8 cellular contexts compared by ENCODE assay signal in the genomic region with DNA sequence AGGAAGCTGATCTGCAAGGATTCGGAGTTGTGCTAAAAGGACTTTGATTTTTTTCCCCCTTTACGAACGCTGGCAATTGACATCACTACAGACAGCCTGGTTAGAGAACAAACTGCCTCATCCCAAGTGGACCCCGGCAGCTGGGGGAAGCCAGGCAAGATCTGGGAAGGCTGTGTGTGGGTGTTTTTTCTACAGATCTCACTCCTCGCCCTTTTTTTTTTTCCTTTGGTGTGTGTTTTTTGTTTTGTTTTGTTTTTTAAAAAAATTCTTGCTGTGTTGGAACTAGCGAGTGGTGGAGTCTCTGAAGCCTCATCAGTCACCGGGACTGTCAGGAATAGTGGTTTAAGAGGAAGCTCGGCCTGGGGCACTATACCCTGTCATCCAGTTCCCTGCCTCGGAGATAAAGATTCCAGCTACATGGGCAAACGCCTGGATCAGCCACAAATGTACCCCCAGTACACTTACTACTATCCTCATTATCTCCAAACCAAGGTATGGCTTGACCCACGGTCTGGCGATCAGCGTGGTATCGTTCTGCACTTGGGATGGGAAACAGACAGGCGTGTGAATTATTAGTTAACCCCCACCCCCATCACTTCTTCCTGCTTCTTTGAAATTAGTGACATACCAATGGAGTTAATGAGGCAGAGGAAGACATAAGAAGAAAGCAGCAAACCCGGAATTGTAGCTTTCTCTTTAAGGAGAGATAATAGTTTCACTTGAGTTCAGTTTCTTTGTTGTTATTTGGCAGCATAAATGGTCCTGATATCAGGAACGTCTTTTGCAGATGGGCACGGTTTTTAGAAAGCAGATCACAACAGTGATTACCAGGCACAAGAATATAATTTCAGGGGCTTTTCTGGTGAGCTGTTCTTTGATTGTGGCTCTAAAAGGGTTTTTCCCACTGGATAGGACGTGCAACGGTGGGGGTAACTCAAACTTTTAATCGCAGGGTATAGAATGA. TPM values are rescaled to one million over a fixed set of nuclear protein-coding genes. Genes with fewer than 3 reads are reported as not detected.
DNase-seq lines count a peak whose midpoint lies in the region; ATAC-seq and TF ChIP-seq lines count a peak whose summit lies in the region.

No MANE protein-coding gene starts in this region.

- no peak overlapping the region for H3K27ac ChIP-seq in CD8-positive, alpha-beta T cell (ENCODE audit: low read depth, low read length)
- peak overlapping the region; percentile 6 to 92 (median 80) for H3K27ac ChIP-seq in adrenal gland
- peak overlapping the region; percentile 94 for H3K27ac ChIP-seq in smooth muscle cell (ENCODE audit: low read depth)

- H3K27ac Mint-ChIP-seq in CD8-positive, alpha-beta T cell: peak overlapping the region; percentile 43

- H3K4me3 ChIP-seq in CD8-positive, alpha-beta T cell (ENCODE audit: low read depth, low read length): peak overlapping the region; percentile 2
- H3K4me3 ChIP-seq in adrenal gland (peak overlapping the region; percentile 7 to 77 (median 53)), iPS-18c (ENCODE audit: insufficient read depth, low read depth, low read length) (peak overlapping the region; percentile 38), smooth muscle cell (peak overlapping the region; percentile 69)

- no peaks in the 10 kb centered on the region for H3K36me3 Mint-ChIP-seq in CD8-positive, alpha-beta T cell

- intact Hi-C loops in CD8-positive, alpha-beta T cell (cut with DNase I, micrococcal nuclease): no loop called here
- intact Hi-C loops in adrenal gland (cut with DNase I): no loop called here

- H3K9ac ChIP-seq in smooth muscle cell (ENCODE audit: low read depth): peak overlapping the region; percentile 93

- peak overlapping the region; percentile 92 for H2AFZ ChIP-seq in smooth muscle cell (ENCODE audit: low read depth)

- peaks cover 27% of the 10 kb centered on the region for H3K4me1 Mint-ChIP-seq in CD8-positive, alpha-beta T cell (ENCODE audit: low read depth)

- no peaks in the 10 kb centered on the region for H3K9me3 Mint-ChIP-seq in CD8-positive, alpha-beta T cell

- H3K27me3 Mint-ChIP-seq in CD8-positive, alpha-beta T cell (ENCODE audit: low read depth): peaks cover 17% of the 10 kb centered on the region

- POLR2A ChIA-PET in CD8-positive, alpha-beta T cell (lab: Charles Lee): no interaction called here

- TF ChIP-seq POLR2A in adrenal gland (IDR thresholded peaks at IDR 0.05): no peak

- no peak for DNase-seq in CD8-positive, alpha-beta T cell
- DNase-seq in adrenal gland (peak; percentile 20 to 69 (median 32)), smooth muscle cell (lab: John Stamatoyannopoulos, UW; ENCODE audit: unreplicated experiment) (no peak), NOMO-1 treated with DMSO at 0.1 percent for 48 hours (lab: John Stamatoyannopoulos, UW; ENCODE audit: unreplicated experiment) (no peak), T1000 (lab: John Stamatoyannopoulos, UW) (no peak)

- no peak for TF ChIP-seq CTCF in CD8-positive, alpha-beta T cell (IDR thresholded peaks at IDR 0.05)
- TF ChIP-seq CTCF in adrenal gland (IDR thresholded peaks at IDR 0.05) (no peak), smooth muscle cell (IDR thresholded peaks at IDR 0.05; ENCODE audit: borderline replicate concordance, insufficient read depth, poor library complexity, severe bottlenecking) (no peak)

- H3F3A ChIP-seq in smooth muscle cell (ENCODE audit: low read depth): peaks cover 7% of the 10 kb centered on the region

- H3K79me2 ChIP-seq in smooth muscle cell (ENCODE audit: low read depth): peaks cover 77% of the 10 kb centered on the region

- no peak for ATAC-seq in CD8-positive, alpha-beta T cell
- ATAC-seq in GM19452 (IDR thresholded peaks at IDR 0.05; ENCODE audit: unreplicated experiment): peak; percentile 51
- peak; percentile 50 for ATAC-seq in HG03521 (IDR thresholded peaks at IDR 0.05; ENCODE audit: unreplicated experiment)

- CTCF ChIA-PET in CD8-positive, alpha-beta T cell (lab: Charles Lee): interaction anchor here (0.6 kb wide), 1 partner anchor 493 kb away, joined by 6 read pairs; no protein-coding TSS in a partner anchor

- H3K4me2 ChIP-seq in smooth muscle cell: peak overlapping the region; percentile 87

- H3K4me1 ChIP-seq in CD8-positive, alpha-beta T cell (ENCODE audit: insufficient read depth, low read length): peaks cover 10% of the 10 kb centered on the region
- H3K4me1 ChIP-seq in adrenal gland (replicated peaks in 1 of 2) (peaks cover 3 to 17% of the 10 kb centered on the region in 2 donors), smooth muscle cell (ENCODE audit: low read depth) (peaks cover 26% of the 10 kb centered on the region)

- H3K9me3 ChIP-seq in CD8-positive, alpha-beta T cell (ENCODE audit: low read length): no peaks in the 10 kb centered on the region
- H3K9me3 ChIP-seq in adrenal gland (replicated peaks in 1 of 3) (no peaks in the 10 kb centered on the region), iPS-18c (ENCODE audit: control insufficient read depth, insufficient read depth, low read length) (no peaks in the 10 kb centered on the region), smooth muscle cell (replicated peaks; ENCODE audit: low read depth) (no peaks in the 10 kb centered on the region)

- WGBS in adrenal gland, 4 donors: 2 to 4% (median 3%) methylated on average over 21 of the region's 21 CpGs
- under 1% methylated on average over 21 of the region's 21 CpGs for WGBS in smooth muscle cell (ENCODE audit: low lambda C conversion rate)

- no peaks in the 10 kb centered on the region for H3K36me3 ChIP-seq in CD8-positive, alpha-beta T cell (ENCODE audit: insufficient read depth, low read length)
- H3K36me3 ChIP-seq in adrenal gland (replicated peaks in 1 of 2): no peaks in the 10 kb centered on the region
- H3K36me3 ChIP-seq in smooth muscle cell (ENCODE audit: low read depth): no peaks in the 10 kb centered on the region

- no peaks in the 10 kb centered on the region for H4K20me1 ChIP-seq in smooth muscle cell (ENCODE audit: low read depth)

- H3K27me3 ChIP-seq in CD8-positive, alpha-beta T cell (ENCODE audit: insufficient read depth, low read length): no peaks in the 10 kb centered on the region
- H3K27me3 ChIP-seq in adrenal gland (no peaks in the 10 kb centered on the region), smooth muscle cell (ENCODE audit: low read depth) (no peaks in the 10 kb centered on the region)

- H3K4me3 Mint-ChIP-seq in CD8-positive, alpha-beta T cell: peak overlapping the region; percentile 79

RNA-seq across cellular contexts. Expression of a gene that starts 0.7 kb away (rescaled TPM):
- under 1 TPM in 1 of 2 experiments, not detected in 1; 0.56 TPM for total RNA-seq in CD8-positive, alpha-beta T cell
- total RNA-seq in adrenal gland (10 to 100 TPM; 36.5 to 90.1 (median 53.4) TPM), smooth muscle cell (50.6 and 53.8 TPM in 2 replicates)
- polyA plus RNA-seq in adrenal gland (10 to 100 TPM in 1 of 3 donors, 1 to 10 TPM in 2; 8.7 to 52.4 (median 9.6) TPM), smooth muscle cell (40.9 and 42.9 TPM in 2 replicates)

Comparison
In these comparisons a context has a peak if more than half of its experiments do, and no peak if none do; other contexts are left out.
1. DNase-seq: peak in adrenal gland (7 of 7); none in CD8-positive, alpha-beta T cell (0 of 7), smooth muscle cell (single experiment), NOMO-1 treated with DMSO at 0.1 percent for 48 hours (single experiment) and T1000 (single experiment).
2. H3K4me3 ChIP-seq: peak in every context shown above with its lines; median percentile 69 in smooth muscle cell; 53 in adrenal gland; 38 in iPS-18c; 2 in CD8-positive, alpha-beta T cell.
3. RNA of a gene that starts 0.7 kb away (total RNA-seq): 36.5 to 90.1 TPM in adrenal gland and 50.6 to 53.8 TPM in smooth muscle cell; 0.56 TPM in CD8-positive, alpha-beta T cell; every median in the first group is over 10 times any median in the second.